Comparison of ENCODE assay signal across 8 cellular contexts in the genomic region with DNA sequence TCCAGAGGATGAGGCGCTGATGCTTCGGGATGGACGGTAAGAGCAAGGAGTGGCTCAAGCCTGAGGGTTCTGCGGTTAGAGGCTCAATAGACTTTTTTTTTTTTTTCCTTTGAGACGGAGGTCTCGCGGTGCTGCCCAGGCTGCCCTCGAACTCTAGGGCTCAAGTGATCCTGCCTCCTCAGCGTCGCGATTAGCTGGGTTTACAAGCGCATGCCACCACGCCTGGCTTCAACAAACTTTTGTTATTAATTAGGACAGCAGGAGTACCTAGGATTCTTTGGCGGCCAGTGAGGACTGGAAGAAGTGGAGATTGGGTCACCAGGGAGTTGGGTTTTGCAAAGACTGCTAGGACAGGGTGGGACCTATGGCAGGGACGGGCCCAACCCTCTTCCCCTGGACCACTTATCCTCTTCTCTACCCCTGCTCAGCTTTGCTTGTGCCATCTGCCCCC. TPM values are rescaled to one million over a fixed set of nuclear protein-coding genes. Genes with fewer than 3 reads are reported as not detected.
DNase-seq lines count a peak whose midpoint lies in the region; ATAC-seq and TF ChIP-seq lines count a peak whose summit lies in the region.

No MANE protein-coding gene starts in this region.

- peak overlapping the region; percentile 84 for H3K27ac ChIP-seq in RWPE1

- H3K27ac Mint-ChIP-seq in endothelial cell (ENCODE audit: unreplicated experiment), result peak overlapping the region; percentile 97
- H3K27ac Mint-ChIP-seq in natural killer cell, result peak overlapping the region; percentile 94

- CTCF ChIA-PET in RWPE1 (lab: Yijun Ruan, JAX), result no interaction called here

- TF ChIP-seq CTCF in RWPE1 (conservative IDR thresholded peaks at IDR 0.05; ENCODE audit: low read depth) (no peak), endothelial cell (IDR thresholded peaks at IDR 0.05; ENCODE audit: unreplicated experiment) (no peak), natural killer cell (IDR thresholded peaks at IDR 0.05) (no peak)

- H3K9me3 Mint-ChIP-seq in endothelial cell (ENCODE audit: unreplicated experiment), result no peaks in the 10 kb centered on the region
- no peaks in the 10 kb centered on the region for H3K9me3 Mint-ChIP-seq in natural killer cell

- intact Hi-C loops in left cardiac atrium (cut with DNase I), result no loop called here
- intact Hi-C loops in Right ventricle myocardium superior (cut with DNase I), result no loop called here
- intact Hi-C loops in natural killer cell (cut with micrococcal nuclease), result loop anchor here (1.0 kb wide), 1 partner anchor 24 kb away; a partner anchor contains a TSS

- peak; percentile 2 to 8 for ATAC-seq in left cardiac atrium
- ATAC-seq in Right ventricle myocardium superior (ENCODE audit: poor library complexity), result no peak
- no peak for ATAC-seq in natural killer cell
- no peak for ATAC-seq in GM18867 (IDR thresholded peaks at IDR 0.05; ENCODE audit: unreplicated experiment)

- POLR2A ChIA-PET in RWPE1 (lab: Yijun Ruan, JAX; ENCODE audit: low non-redundant PET), result interaction anchor here (0.6 kb wide), 1 partner anchor 34 kb away, joined by 3 read pairs; no protein-coding TSS in a partner anchor

- H3K27me3 Mint-ChIP-seq in endothelial cell (ENCODE audit: unreplicated experiment) (peaks cover 4% of the 10 kb centered on the region), natural killer cell (ENCODE audit: low read depth in 2 of 2) (no peaks in the 10 kb centered on the region)

- peaks cover 26% of the 10 kb centered on the region for H3K4me1 Mint-ChIP-seq in endothelial cell (ENCODE audit: unreplicated experiment)
- H3K4me1 Mint-ChIP-seq in natural killer cell, result peaks cover 30 to 39% of the 10 kb centered on the region in 2 donors

- DNase-seq in left cardiac atrium (no peak), Right ventricle myocardium superior (no peak), RWPE1 (ENCODE audit: low spot score) (peak; percentile 61), endothelial cell (ENCODE audit: low spot score) (peak; percentile 23), natural killer cell (no peak), activated gamma-delta T cell treated with Interleukin-2 at 50 U/mL for 16 hours (no peak), activated gamma-delta T cell (lab: John Stamatoyannopoulos, UW) (no peak)

- peak overlapping the region; percentile 99 for H3K4me3 Mint-ChIP-seq in endothelial cell (ENCODE audit: unreplicated experiment)
- H3K4me3 Mint-ChIP-seq in natural killer cell, result peak overlapping the region; percentile 99

- H3K36me3 Mint-ChIP-seq in endothelial cell (ENCODE audit: low read depth, unreplicated experiment) (peaks cover 22% of the 10 kb centered on the region), natural killer cell (peaks cover 7% of the 10 kb centered on the region)

RNA-seq across cellular contexts. Expression of a gene that starts 0.6 kb away (rescaled TPM):
- total RNA-seq in left cardiac atrium (10 to 100 TPM; 19.4 to 20.9 TPM), Right ventricle myocardium superior (17.5 TPM), endothelial cell (ENCODE audit: unreplicated experiment) (48.3 TPM), natural killer cell (10 to 100 TPM; 52.3 to 54.2 (median 52.9) TPM)

RNA-seq across cellular contexts. Expression of a gene that starts 0.8 kb away (rescaled TPM):
- total RNA-seq in left cardiac atrium, result 10 to 100 TPM in 1 of 2 donors, 1 to 10 TPM in 1; 9.7 to 10.3 TPM
- 10.7 TPM for total RNA-seq in Right ventricle myocardium superior
- 7.5 TPM for total RNA-seq in endothelial cell (ENCODE audit: unreplicated experiment)
- total RNA-seq in natural killer cell, result 1 to 10 TPM; 1.0 to 1.7 (median 1.2) TPM

RNA-seq across cellular contexts. Expression of a gene that starts 9.2 kb away (rescaled TPM):
- not detected for total RNA-seq in left cardiac atrium
- not detected for total RNA-seq in Right ventricle myocardium superior
- total RNA-seq in endothelial cell (ENCODE audit: unreplicated experiment), result 1.1 TPM
- 1 to 10 TPM in 2 of 3 donors, not detected in 1; 2.6 to 3.8 TPM for total RNA-seq in natural killer cell

RNA-seq across cellular contexts. Expression of a gene that starts 10.1 kb away (rescaled TPM):
- total RNA-seq in left cardiac atrium, result 1 to 10 TPM; 2.1 to 5.3 TPM
- 1.5 TPM for total RNA-seq in Right ventricle myocardium superior
- total RNA-seq in endothelial cell (ENCODE audit: unreplicated experiment), result 1.6 TPM
- total RNA-seq in natural killer cell, result 10 to 100 TPM in 1 of 3 donors, 1 to 10 TPM in 2; 4.8 to 14.5 (median 5.7) TPM

RNA-seq across cellular contexts. Expression of a gene that starts 20.1 kb away (rescaled TPM):
- 10 to 100 TPM; 23.6 to 37.0 TPM for total RNA-seq in left cardiac atrium
- total RNA-seq in Right ventricle myocardium superior, result 56.6 TPM
- total RNA-seq in endothelial cell (ENCODE audit: unreplicated experiment), result 214 TPM
- total RNA-seq in natural killer cell, result 1 to 10 TPM; 2.5 to 5.8 (median 3.0) TPM

Comparison
In these comparisons a context has a peak if more than half of its experiments do, and no peak if none do; other contexts are left out.
1. ATAC-seq: peak in left cardiac atrium (2 of 2); none in Right ventricle myocardium superior (single experiment), natural killer cell (0 of 3) and GM18867 (single experiment).
2. DNase-seq: peak in RWPE1 (single experiment) and endothelial cell (single experiment); none in left cardiac atrium (single experiment), Right ventricle myocardium superior (single experiment), natural killer cell (single experiment), activated gamma-delta T cell treated with Interleukin-2 at 50 U/mL for 16 hours (single experiment) and activated gamma-delta T cell (single experiment).